ENCODE assay signal across 12 cellular contexts in genomic region chr2:49687873-49688272, GRCh38.
DNase-seq lines count a peak whose midpoint lies in the region; ATAC-seq and TF ChIP-seq lines count a peak whose summit lies in the region.
"Had no signal": no experiment of that assay in that cellular context is flagged by ENCODE, and none has a peak within 500 bp of the region (broad histone marks: within the 10 kb centered on the region; RNA-seq: fewer than 3 reads in every experiment).

No MANE protein-coding gene starts in this region.

- H2AFZ ChIP-seq in OCI-LY1 (ENCODE audit: low read length) = no peak overlapping the region

- H3K4me2 ChIP-seq in OCI-LY1 (ENCODE audit: low read length) = no peak overlapping the region

- no peaks in the 10 kb centered on the region for H3K9me3 ChIP-seq in left ventricle myocardium inferior (replicated peaks)
- H3K9me3 ChIP-seq in OCI-LY1 (ENCODE audit: low read length) = no peaks in the 10 kb centered on the region
- H3K9me3 ChIP-seq in upper lobe of right lung = no peaks in the 10 kb centered on the region
- peaks cover 0 to 7% (median 0%) of the 10 kb centered on the region in 8 donors for H3K9me3 ChIP-seq in spleen
- H3K9me3 ChIP-seq: gastrocnemius medialis, HAP-1 had no signal

- peak; percentile 56 for TF ChIP-seq CTCF in left ventricle myocardium inferior (IDR thresholded peaks at IDR 0.05; ENCODE audit: borderline replicate concordance)
- TF ChIP-seq CTCF in OCI-LY1 (IDR thresholded peaks at IDR 0.05; ENCODE audit: low read length) = peak; percentile 45
- TF ChIP-seq CTCF in fibroblast of mammary gland (conservative IDR thresholded peaks at IDR 0.05; ENCODE audit: control insufficient read depth, insufficient read depth, low read depth, low read length) = peak; percentile 22
- peak; percentile 35 for TF ChIP-seq CTCF in upper lobe of right lung (IDR thresholded peaks at IDR 0.05)
- peak in 2 of 11 experiments; percentile 21 for TF ChIP-seq CTCF in spleen (IDR thresholded peaks at IDR 0.05 in 8 of 11, conservative IDR thresholded peaks at IDR 0.05 in 3 of 11)

- no peaks in the 10 kb centered on the region for H4K20me1 ChIP-seq in OCI-LY1 (ENCODE audit: insufficient read depth, low read length)

- no peaks in the 10 kb centered on the region for H3K9me2 ChIP-seq in OCI-LY1 (ENCODE audit: low read depth, low read length)

- DNase-seq in left ventricle myocardium inferior (no peak), Right ventricle myocardium inferior (ENCODE audit: missing footprints) (no peak), fibroblast of mammary gland (ENCODE audit: low read depth) (no peak), upper lobe of right lung (no peak), NCI-H187 treated with DMSO at 0.1 percent for 48 hours (lab: John Stamatoyannopoulos, UW) (no peak), spleen (no peak)
- DNase-seq: activated T-cell treated with anti-CD3 and anti-CD28 coated beads, Interleukin-2, amount 50 U/mL, for 1 hour; gastrocnemius medialis; NCI-H526 treated with DMSO at 0.1 percent for 48 hours had no signal

- ATAC-seq in Right ventricle myocardium inferior (no peak), upper lobe of right lung (no peak), HG02642 (IDR thresholded peaks at IDR 0.05; ENCODE audit: poor library complexity, unreplicated experiment) (no peak)
- ATAC-seq: gastrocnemius medialis had no signal

- no peak overlapping the region for H3K9ac ChIP-seq in OCI-LY1 (ENCODE audit: low read length)

- intact Hi-C loops in left ventricle myocardium inferior (cut with micrococcal nuclease) (no loop called here), Right ventricle myocardium inferior (cut with DNase I) (loop anchor here (2.0 kb wide), 1 partner anchor 457 kb away; no protein-coding TSS in a partner anchor), upper lobe of right lung (cut with DNase I) (no loop called here), spleen (cut with DNase I; ENCODE audit: low total_unique reads) (no loop called here)

- no peak for TF ChIP-seq POLR2A in spleen (IDR thresholded peaks at IDR 0.05)

- H3K4me1 ChIP-seq in left ventricle myocardium inferior (no peaks in the 10 kb centered on the region), OCI-LY1 (ENCODE audit: insufficient read depth, low read length, severe bottlenecking) (no peaks in the 10 kb centered on the region), upper lobe of right lung (no peaks in the 10 kb centered on the region), spleen (no peaks in the 10 kb centered on the region)
- H3K4me1 ChIP-seq: gastrocnemius medialis had no signal

- H3F3A ChIP-seq in OCI-LY1 (ENCODE audit: insufficient read depth, low read length) = no peaks in the 10 kb centered on the region

- no peaks in the 10 kb centered on the region for H3K27me3 ChIP-seq in left ventricle myocardium inferior (ENCODE audit: low read depth)
- no peaks in the 10 kb centered on the region for H3K27me3 ChIP-seq in OCI-LY1 (ENCODE audit: insufficient read depth, low read length)
- H3K27me3 ChIP-seq in upper lobe of right lung = no peaks in the 10 kb centered on the region
- no peaks in the 10 kb centered on the region for H3K27me3 ChIP-seq in spleen (replicated peaks in 1 of 7)
- H3K27me3 ChIP-seq: gastrocnemius medialis had no signal

- H3K79me2 ChIP-seq in OCI-LY1 (ENCODE audit: insufficient read depth, low read length) = no peaks in the 10 kb centered on the region

- H3K4me3 ChIP-seq in left ventricle myocardium inferior (no peak overlapping the region), OCI-LY1 (ENCODE audit: low read depth, low read length, poor library complexity, severe bottlenecking) (no peak overlapping the region), fibroblast of mammary gland (ENCODE audit: control insufficient read depth, low read depth, low read length) (no peak overlapping the region), upper lobe of right lung (no peak overlapping the region), spleen (no peak overlapping the region)
- H3K4me3 ChIP-seq: gastrocnemius medialis, HAP-1 had no signal

- 65 to 77% (median 73%) methylated on average over 1 of the region's 1 CpG for WGBS in spleen, 5 donors

- H3K36me3 ChIP-seq in left ventricle myocardium inferior (no peaks in the 10 kb centered on the region), OCI-LY1 (ENCODE audit: insufficient read depth, low read length) (no peaks in the 10 kb centered on the region), upper lobe of right lung (no peaks in the 10 kb centered on the region), spleen (no peaks in the 10 kb centered on the region)
- H3K36me3 ChIP-seq: gastrocnemius medialis, HAP-1 had no signal

- H3K27ac ChIP-seq in left ventricle myocardium inferior (replicated peaks) = no peak overlapping the region
- H3K27ac ChIP-seq in OCI-LY1 (ENCODE audit: low read depth, low read length, poor library complexity, severe bottlenecking) = no peak overlapping the region
- H3K27ac ChIP-seq in upper lobe of right lung = no peak overlapping the region
- no peak overlapping the region for H3K27ac ChIP-seq in spleen
- H3K27ac ChIP-seq: gastrocnemius medialis had no signal
